Comparison of ENCODE assay signal across 13 cellular contexts in genomic region chr9:121607434-121608248, GRCh38. TPM values are rescaled to one million over a fixed set of nuclear protein-coding genes. Genes with fewer than 3 reads are reported as not detected.
DNase-seq lines count a peak whose midpoint lies in the region; ATAC-seq and TF ChIP-seq lines count a peak whose summit lies in the region.
"Had no signal": no experiment of that assay in that cellular context is flagged by ENCODE, and none has a peak within 500 bp of the region (broad histone marks: within the 10 kb centered on the region; RNA-seq: fewer than 3 reads in every experiment).

No MANE protein-coding gene starts in this region.

- no peak overlapping the region for H3K9ac ChIP-seq in MM.1S (ENCODE audit: low read length)

- H2AFZ ChIP-seq in PC-9, result no peak overlapping the region
- H2AFZ ChIP-seq in MM.1S (ENCODE audit: low read length), result no peak overlapping the region

- H3K4me1 ChIP-seq in PC-9 (replicated peaks; ENCODE audit: insufficient read depth), result peaks cover 39% of the 10 kb centered on the region
- H3K4me1 ChIP-seq in foreskin keratinocyte, result no peaks in the 10 kb centered on the region
- peaks cover 0 to 92% (median 65%) of the 10 kb centered on the region in 4 donors for H3K4me1 ChIP-seq in sigmoid colon
- H3K4me1 ChIP-seq in MM.1S (ENCODE audit: low read length), result 0 out of 2 replicates have a peak, but pooled peaks cover 7% of the 10 kb centered on the region

- H3F3A ChIP-seq in PC-9 (ENCODE audit: insufficient read depth, low read depth) (peaks cover 46% of the 10 kb centered on the region), MM.1S (ENCODE audit: insufficient read depth, low read length) (no peaks in the 10 kb centered on the region)

- H3K9me2 ChIP-seq in PC-9 (ENCODE audit: insufficient read depth) (no peaks in the 10 kb centered on the region), MM.1S (replicated peaks; ENCODE audit: insufficient read depth, low read length) (no peaks in the 10 kb centered on the region)

- intact Hi-C loops in PC-9 (cut with micrococcal nuclease; ENCODE audit: unreplicated experiment), result no loop called here
- intact Hi-C loops in sigmoid colon (cut with DNase I), result no loop called here

- no peak overlapping the region for H3K4me3 ChIP-seq in PC-9
- H3K4me3 ChIP-seq in sigmoid colon, result peak overlapping the region in 3 of 4 donors; percentile 1 to 8 (median 6)
- no peak overlapping the region for H3K4me3 ChIP-seq in MM.1S (ENCODE audit: low read length)

- no peaks in the 10 kb centered on the region for H4K20me1 ChIP-seq in PC-9 (ENCODE audit: insufficient read depth)
- H4K20me1 ChIP-seq in MM.1S (ENCODE audit: insufficient read depth, low read length), result no peaks in the 10 kb centered on the region

- H3K4me2 ChIP-seq in PC-9 (peak overlapping the region; percentile 48), MM.1S (ENCODE audit: low read depth, low read length) (no peak overlapping the region)

- TF ChIP-seq CTCF in PC-9 (conservative IDR thresholded peaks at IDR 0.05) (no peak), foreskin keratinocyte (conservative IDR thresholded peaks at IDR 0.05) (no peak), sigmoid colon (IDR thresholded peaks at IDR 0.05) (no peak), MM.1S (IDR thresholded peaks at IDR 0.05; ENCODE audit: low read length) (no peak)

- H3K36me3 ChIP-seq in PC-9 (ENCODE audit: low read depth) (no peaks in the 10 kb centered on the region), sigmoid colon (no peaks in the 10 kb centered on the region), MM.1S (replicated peaks; ENCODE audit: insufficient read depth, low read length) (no peaks in the 10 kb centered on the region)

- DNase-seq in GM03348 (ENCODE audit: low spot score) (peak; percentile 33), PC-9 (peak; percentile 49 to 77), foreskin keratinocyte (no peak), sigmoid colon (peak; percentile 84), NCI-H2196 treated with DMSO at 0.1 percent for 48 hours (lab: John Stamatoyannopoulos, UW; ENCODE audit: unreplicated experiment) (no peak), MM.1S (no peak)
- DNase-seq: central memory CD4-positive, alpha-beta T cell; kidney glomerular epithelial cell; NCI-H2081; stimulated activated CD4-positive, alpha-beta T cell treated with anti-CD3 and anti-CD28 coated beads, Interleukin-2, amount 100 ng/mL, for 24 hours had no signal

- H3K27me3 ChIP-seq in PC-9 (ENCODE audit: insufficient read depth, low read depth) (no peaks in the 10 kb centered on the region), foreskin keratinocyte (peaks cover 58% of the 10 kb centered on the region), sigmoid colon (no peaks in the 10 kb centered on the region), MM.1S (replicated peaks; ENCODE audit: insufficient read depth, low read length) (peaks cover 4% of the 10 kb centered on the region; the same call in 1 of the 2 replicates)

- CTCF ChIA-PET in PC-9 (lab: Charles Lee), result no interaction called here

- H3K79me2 ChIP-seq in PC-9 (ENCODE audit: low read depth), result peaks cover 13% of the 10 kb centered on the region
- H3K79me2 ChIP-seq in MM.1S (ENCODE audit: low read length), result no peaks in the 10 kb centered on the region

- peak in 2 of 4 donors; percentile 62 to 64 for TF ChIP-seq EP300 in sigmoid colon (IDR thresholded peaks at IDR 0.05)

- 51 to 75% methylated on average over 13 of the region's 13 CpGs for WGBS in sigmoid colon, 2 donors

- peak; percentile 26 for ATAC-seq in foreskin keratinocyte
- ATAC-seq in GM18867 (IDR thresholded peaks at IDR 0.05; ENCODE audit: unreplicated experiment), result no peak
- ATAC-seq in GM18498 (IDR thresholded peaks at IDR 0.05; ENCODE audit: unreplicated experiment), result no peak
- ATAC-seq: activated CD4-positive, CD25-positive, alpha-beta regulatory T cell treated with anti-CD3 and anti-CD28 coated beads, Interleukin-2, amount 50 U/mL, for 24 hours had no signal

- no peak for TF ChIP-seq POLR2A in sigmoid colon (IDR thresholded peaks at IDR 0.05)

- BruUV-seq in PC-9 (replicated peaks; lab: Mats Ljungman, UMichigan), result no TSS peak

- POLR2A ChIA-PET in PC-9 (lab: Charles Lee; ENCODE audit: unreplicated experiment), result no interaction called here

- no peaks in the 10 kb centered on the region for H3K9me3 ChIP-seq in PC-9 (ENCODE audit: insufficient read depth, low read depth)
- no peaks in the 10 kb centered on the region for H3K9me3 ChIP-seq in sigmoid colon
- no peaks in the 10 kb centered on the region for H3K9me3 ChIP-seq in MM.1S (replicated peaks; ENCODE audit: insufficient read depth, low read length)

- H3K27ac ChIP-seq in PC-9 (peak overlapping the region; percentile 56), foreskin keratinocyte (no peak overlapping the region), sigmoid colon (peak overlapping the region; percentile 56 to 84 (median 74)), MM.1S (ENCODE audit: low read length) (no peak overlapping the region)

RNA-seq across cellular contexts. Expression of gene DAB2IP, which starts 43.8 kb away (rescaled TPM):
- 46.7 and 59.9 TPM in 2 replicates for total RNA-seq in PC-9 (2021)
- total RNA-seq in foreskin keratinocyte, result 26.5 and 26.6 TPM in 2 replicates
- 12.5 and 14.1 TPM in 2 replicates for polyA plus RNA-seq in foreskin keratinocyte
- total RNA-seq in sigmoid colon, result 10 to 100 TPM; 20.1 to 50.7 (median 39.9) TPM
- polyA plus RNA-seq in sigmoid colon, result 10 to 100 TPM; 25.8 to 52.4 (median 34.7) TPM

Comparison
In these comparisons a context has a peak if more than half of its experiments do, and no peak if none do; other contexts are left out.
1. DNase-seq: peak in GM03348 (single experiment), PC-9 (2 of 2) and sigmoid colon (single experiment); none in foreskin keratinocyte (0 of 2), NCI-H2196 treated with DMSO at 0.1 percent for 48 hours (single experiment) and MM.1S (single experiment).
2. H3K27ac ChIP-seq: peak in PC-9 (single experiment) and sigmoid colon (4 of 4); none in foreskin keratinocyte (single experiment) and MM.1S (single experiment).
3. H3K4me3 ChIP-seq: peak in sigmoid colon (3 of 4); none in PC-9 (single experiment) and MM.1S (single experiment).